8 cellular contexts compared by ENCODE assay signal in genomic region chr2:201233192-201234166, GRCh38. TPM values are rescaled to one million over a fixed set of nuclear protein-coding genes. Genes with fewer than 3 reads are reported as not detected.
DNase-seq lines count a peak whose midpoint lies in the region; ATAC-seq and TF ChIP-seq lines count a peak whose summit lies in the region.

No MANE protein-coding gene starts in this region.

- H3K36me3 Mint-ChIP-seq in CD4-positive, alpha-beta T cell (ENCODE audit: low read depth), result peaks cover 30% of the 10 kb centered on the region
- H3K36me3 Mint-ChIP-seq in activated CD4-positive, alpha-beta memory T cell treated with anti-CD3 and anti-CD28 coated beads for 36 hours, result peaks cover 28% of the 10 kb centered on the region

- H3K9me3 ChIP-seq in CD4-positive, alpha-beta T cell (ENCODE audit: control insufficient read depth, low read length), result no peaks in the 10 kb centered on the region
- no peaks in the 10 kb centered on the region for H3K9me3 ChIP-seq in osteoblast (ENCODE audit: low read depth, low read length)

- ATAC-seq in CD4-positive, alpha-beta T cell (ENCODE audit: poor library complexity), result peak; percentile 89
- ATAC-seq in GM19351 (IDR thresholded peaks at IDR 0.05; ENCODE audit: unreplicated experiment) (peak; percentile 87), HG03442 (IDR thresholded peaks at IDR 0.05; ENCODE audit: unreplicated experiment) (peak; percentile 93)

- no peaks in the 10 kb centered on the region for H4K20me1 ChIP-seq in osteoblast (ENCODE audit: insufficient read depth, low read length)

- peak overlapping the region; percentile 97 for H3K4me3 Mint-ChIP-seq in CD4-positive, alpha-beta T cell
- H3K4me3 Mint-ChIP-seq in activated CD4-positive, alpha-beta memory T cell treated with anti-CD3 and anti-CD28 coated beads for 36 hours, result peak overlapping the region; percentile 98

- H3K27me3 Mint-ChIP-seq in CD4-positive, alpha-beta T cell, result no peaks in the 10 kb centered on the region
- no peaks in the 10 kb centered on the region for H3K27me3 Mint-ChIP-seq in activated CD4-positive, alpha-beta memory T cell treated with anti-CD3 and anti-CD28 coated beads for 36 hours

- H3K79me2 ChIP-seq in osteoblast (ENCODE audit: insufficient read depth, low read length), result no peaks in the 10 kb centered on the region

- peak; percentile 60 to 83 (median 80) for DNase-seq in CD4-positive, alpha-beta T cell
- DNase-seq in NCI-H69 (lab: John Stamatoyannopoulos, UW), result peak; percentile 79
- peak; percentile 94 for DNase-seq in activated CD4-positive, alpha-beta memory T cell treated with anti-CD3 and anti-CD28 coated beads for 36 hours
- peak; percentile 75 for DNase-seq in epithelial cell of prostate (ENCODE audit: low read depth, low spot score)
- no peak for DNase-seq in osteoblast (ENCODE audit: insufficient read length, low spot score, missing footprints)
- peak; percentile 86 for DNase-seq in ureter (ENCODE audit: low spot score)

- POLR2A ChIA-PET in CD4-positive, alpha-beta T cell (lab: Charles Lee), result interaction anchor here (0.6 to 3.3 kb wide), 41 partner anchors 9 to 547 kb away, joined by 3 to 120 read pairs (median 5); partner anchors contain the start of genes ALS2, CASP10, CASP8 and CFLAR
- POLR2A ChIA-PET in activated CD4-positive, alpha-beta memory T cell treated with anti-CD3 and anti-CD28 coated beads for 36 hours (lab: Charles Lee), result interaction anchor here (0.6 to 3.6 kb wide), 22 partner anchors 8 to 369 kb away, joined by 3 to 96 read pairs (median 8); partner anchors contain the start of genes CASP10, CASP8, CFLAR and CLK1

- H3K4me2 ChIP-seq in osteoblast (ENCODE audit: insufficient read depth, low read length), result peak overlapping the region; percentile 46

- no peak for TF ChIP-seq CTCF in CD4-positive, alpha-beta T cell (IDR thresholded peaks at IDR 0.05)
- no peak for TF ChIP-seq CTCF in osteoblast (IDR thresholded peaks at IDR 0.05; ENCODE audit: extremely low read depth, low read depth, low read length)

- intact Hi-C loops in CD4-positive, alpha-beta T cell (cut with DNase I, micrococcal nuclease), result loop anchor here (2.0 to 10.0 kb wide), 9 partner anchors 21 to 944 kb away; partner anchors contain the start of genes TMEM237 (in 2 of the 2), ALS2 (in 1 of the 2), CFLAR (in 1 of the 2) and HYCC2 (in 1 of the 2)
- intact Hi-C loops in activated CD4-positive, alpha-beta memory T cell treated with anti-CD3 and anti-CD28 coated beads for 36 hours (cut with micrococcal nuclease), result loop anchor here (1.0 to 5.0 kb wide), 9 partner anchors 21 to 707 kb away; partner anchors contain the start of genes BZW1, CFLAR, NIF3L1 and ORC2

- H3K27ac Mint-ChIP-seq in CD4-positive, alpha-beta T cell, result peak overlapping the region; percentile 95
- peak overlapping the region; percentile 98 for H3K27ac Mint-ChIP-seq in activated CD4-positive, alpha-beta memory T cell treated with anti-CD3 and anti-CD28 coated beads for 36 hours

- H3K27me3 ChIP-seq in CD4-positive, alpha-beta T cell (ENCODE audit: control insufficient read depth, insufficient read depth, low read length), result no peaks in the 10 kb centered on the region
- no peaks in the 10 kb centered on the region for H3K27me3 ChIP-seq in osteoblast (ENCODE audit: insufficient read depth, low read length)

- peak overlapping the region; percentile 42 for H3K4me3 ChIP-seq in osteoblast (ENCODE audit: insufficient read depth, low read length)

- H3K4me1 Mint-ChIP-seq in CD4-positive, alpha-beta T cell (ENCODE audit: low read depth), result peaks cover 75% of the 10 kb centered on the region
- H3K4me1 Mint-ChIP-seq in activated CD4-positive, alpha-beta memory T cell treated with anti-CD3 and anti-CD28 coated beads for 36 hours (ENCODE audit: low read depth), result peaks cover 50% of the 10 kb centered on the region

- peak overlapping the region; percentile 86 for H3K27ac ChIP-seq in CD4-positive, alpha-beta T cell (ENCODE audit: low read depth, low read length)
- H3K27ac ChIP-seq in epithelial cell of prostate, result peak overlapping the region; percentile 69
- H3K27ac ChIP-seq in osteoblast (ENCODE audit: low read depth, low read length), result no peak overlapping the region

- H3K36me3 ChIP-seq in osteoblast (ENCODE audit: insufficient read depth, low read length), result no peaks in the 10 kb centered on the region

- no peaks in the 10 kb centered on the region for H3K9me3 Mint-ChIP-seq in CD4-positive, alpha-beta T cell
- no peaks in the 10 kb centered on the region for H3K9me3 Mint-ChIP-seq in activated CD4-positive, alpha-beta memory T cell treated with anti-CD3 and anti-CD28 coated beads for 36 hours

- peak overlapping the region; percentile 77 for H2AFZ ChIP-seq in osteoblast (ENCODE audit: low read length)

- peaks cover 19% of the 10 kb centered on the region for H3K4me1 ChIP-seq in osteoblast (ENCODE audit: insufficient read depth, low read length)

- CTCF ChIA-PET in CD4-positive, alpha-beta T cell (lab: Charles Lee), result interaction anchor here (1.0 to 4.5 kb wide), 16 partner anchors 13 to 327 kb away, joined by 3 to 105 read pairs (median 20); partner anchors contain the start of genes CASP10, CASP8, ORC2 and STRADB
- CTCF ChIA-PET in activated CD4-positive, alpha-beta memory T cell treated with anti-CD3 and anti-CD28 coated beads for 36 hours (lab: Charles Lee), result interaction anchor here (0.6 to 4.5 kb wide), 34 partner anchors 12 to 370 kb away, joined by 3 to 215 read pairs (median 11); partner anchors contain the start of genes CASP10, CASP8, CFLAR and NIF3L1

RNA-seq across cellular contexts. Expression of gene CASP8, which starts 26.9 kb away (rescaled TPM):
- 100 to 1,000 TPM; 172 to 175 TPM for total RNA-seq in CD4-positive, alpha-beta T cell
- 10 to 100 TPM; 55.9 to 56.3 TPM for total RNA-seq in activated CD4-positive, alpha-beta memory T cell treated with anti-CD3 and anti-CD28 coated beads for 36 hours
- total RNA-seq in osteoblast, result 19.4 and 23.2 TPM in 2 replicates
- total RNA-seq in ureter, result 50.9 TPM

RNA-seq across cellular contexts. Expression of gene CASP10, which starts 50.5 kb away (rescaled TPM):
- 10 to 100 TPM; 12.6 to 13.7 TPM for total RNA-seq in CD4-positive, alpha-beta T cell
- 10 to 100 TPM; 15.9 to 16.7 TPM for total RNA-seq in activated CD4-positive, alpha-beta memory T cell treated with anti-CD3 and anti-CD28 coated beads for 36 hours
- total RNA-seq in osteoblast (3.3 and 4.4 TPM in 2 replicates), ureter (16.6 TPM)
